19 cellular contexts compared by ENCODE assay signal in genomic region chr16:17229766-17230165, GRCh38.
"Had no signal": no experiment of that assay in that cellular context is flagged by ENCODE, and none has a peak within 500 bp of the region (broad histone marks: within the 10 kb centered on the region; RNA-seq: fewer than 3 reads in every experiment).

No MANE protein-coding gene starts in this region.

- H3K36me3 ChIP-seq: ascending aorta, tibial artery had no signal

- H3K27me3 ChIP-seq: ascending aorta, tibial artery had no signal

- H3K9me3 ChIP-seq: ascending aorta, tibial artery had no signal

- DNase-seq: activated CD4-positive, alpha-beta T cell treated with anti-CD3 and anti-CD28 coated beads, Interleukin-2, amount 50 U/mL, for 1 hour; activated CD4-positive, CD25-positive, alpha-beta regulatory T cell; activated CD8-positive, alpha-beta memory T cell treated with anti-CD3 and anti-CD28 coated beads, Interleukin-2, amount 50 U/mL, for 48 hours; activated effector memory CD4-positive, alpha-beta T cell treated with Interleukin-2 at 50 U/mL for 16 hours; activated naive CD4-positive, alpha-beta T cell treated with anti-CD3 and anti-CD28 coated beads, Interleukin-2, amount 10 ng/mL, durations not matched to agents 7 days and 5 days; activated naive CD8-positive, alpha-beta T cell treated with anti-CD3 and anti-CD28 coated beads, Interleukin-2, amount 50 U/mL, for 24 hours; activated T-cell treated with anti-CD3 and anti-CD28 coated beads, Interleukin-2, amount 50 U/mL, for 48 hours; cerebellar nuclear complex; cortex of kidney; glutamatergic neuron; kidney; occipital lobe; retina; stimulated activated naive CD4-positive, alpha-beta T cell; T-cell; tibial artery had no signal

- H3K4me3 ChIP-seq: ascending aorta, lung, tibial artery had no signal

- H3K27ac ChIP-seq: ascending aorta, tibial artery had no signal

- ATAC-seq: activated naive CD8-positive, alpha-beta T cell treated with anti-CD3 and anti-CD28 coated beads, Interleukin-2, amount 50 U/mL, for 24 hours; left lobe of liver; T-cell had no signal
